ENCODE assay signal across 1 cellular context in genomic region chr14:100445436-100446088, GRCh38.
TF ChIP-seq lines count a peak whose summit lies in the region.

No MANE protein-coding gene starts in this region.

TF ChIP-seq in GM23338, 12 proteins besides CTCF, POLR2A, EP300 and RAD21 (continued from another document):
- TF ChIP-seq ETS1 (IDR thresholded peaks at IDR 0.05) (no peak), JUNB (IDR thresholded peaks at IDR 0.05; ENCODE audit: unreplicated experiment) (no peak), EZH2phosphoT487 (IDR thresholded peaks at IDR 0.05; ENCODE audit: unreplicated experiment) (no peak)
- TF ChIP-seq, protein P1, sequence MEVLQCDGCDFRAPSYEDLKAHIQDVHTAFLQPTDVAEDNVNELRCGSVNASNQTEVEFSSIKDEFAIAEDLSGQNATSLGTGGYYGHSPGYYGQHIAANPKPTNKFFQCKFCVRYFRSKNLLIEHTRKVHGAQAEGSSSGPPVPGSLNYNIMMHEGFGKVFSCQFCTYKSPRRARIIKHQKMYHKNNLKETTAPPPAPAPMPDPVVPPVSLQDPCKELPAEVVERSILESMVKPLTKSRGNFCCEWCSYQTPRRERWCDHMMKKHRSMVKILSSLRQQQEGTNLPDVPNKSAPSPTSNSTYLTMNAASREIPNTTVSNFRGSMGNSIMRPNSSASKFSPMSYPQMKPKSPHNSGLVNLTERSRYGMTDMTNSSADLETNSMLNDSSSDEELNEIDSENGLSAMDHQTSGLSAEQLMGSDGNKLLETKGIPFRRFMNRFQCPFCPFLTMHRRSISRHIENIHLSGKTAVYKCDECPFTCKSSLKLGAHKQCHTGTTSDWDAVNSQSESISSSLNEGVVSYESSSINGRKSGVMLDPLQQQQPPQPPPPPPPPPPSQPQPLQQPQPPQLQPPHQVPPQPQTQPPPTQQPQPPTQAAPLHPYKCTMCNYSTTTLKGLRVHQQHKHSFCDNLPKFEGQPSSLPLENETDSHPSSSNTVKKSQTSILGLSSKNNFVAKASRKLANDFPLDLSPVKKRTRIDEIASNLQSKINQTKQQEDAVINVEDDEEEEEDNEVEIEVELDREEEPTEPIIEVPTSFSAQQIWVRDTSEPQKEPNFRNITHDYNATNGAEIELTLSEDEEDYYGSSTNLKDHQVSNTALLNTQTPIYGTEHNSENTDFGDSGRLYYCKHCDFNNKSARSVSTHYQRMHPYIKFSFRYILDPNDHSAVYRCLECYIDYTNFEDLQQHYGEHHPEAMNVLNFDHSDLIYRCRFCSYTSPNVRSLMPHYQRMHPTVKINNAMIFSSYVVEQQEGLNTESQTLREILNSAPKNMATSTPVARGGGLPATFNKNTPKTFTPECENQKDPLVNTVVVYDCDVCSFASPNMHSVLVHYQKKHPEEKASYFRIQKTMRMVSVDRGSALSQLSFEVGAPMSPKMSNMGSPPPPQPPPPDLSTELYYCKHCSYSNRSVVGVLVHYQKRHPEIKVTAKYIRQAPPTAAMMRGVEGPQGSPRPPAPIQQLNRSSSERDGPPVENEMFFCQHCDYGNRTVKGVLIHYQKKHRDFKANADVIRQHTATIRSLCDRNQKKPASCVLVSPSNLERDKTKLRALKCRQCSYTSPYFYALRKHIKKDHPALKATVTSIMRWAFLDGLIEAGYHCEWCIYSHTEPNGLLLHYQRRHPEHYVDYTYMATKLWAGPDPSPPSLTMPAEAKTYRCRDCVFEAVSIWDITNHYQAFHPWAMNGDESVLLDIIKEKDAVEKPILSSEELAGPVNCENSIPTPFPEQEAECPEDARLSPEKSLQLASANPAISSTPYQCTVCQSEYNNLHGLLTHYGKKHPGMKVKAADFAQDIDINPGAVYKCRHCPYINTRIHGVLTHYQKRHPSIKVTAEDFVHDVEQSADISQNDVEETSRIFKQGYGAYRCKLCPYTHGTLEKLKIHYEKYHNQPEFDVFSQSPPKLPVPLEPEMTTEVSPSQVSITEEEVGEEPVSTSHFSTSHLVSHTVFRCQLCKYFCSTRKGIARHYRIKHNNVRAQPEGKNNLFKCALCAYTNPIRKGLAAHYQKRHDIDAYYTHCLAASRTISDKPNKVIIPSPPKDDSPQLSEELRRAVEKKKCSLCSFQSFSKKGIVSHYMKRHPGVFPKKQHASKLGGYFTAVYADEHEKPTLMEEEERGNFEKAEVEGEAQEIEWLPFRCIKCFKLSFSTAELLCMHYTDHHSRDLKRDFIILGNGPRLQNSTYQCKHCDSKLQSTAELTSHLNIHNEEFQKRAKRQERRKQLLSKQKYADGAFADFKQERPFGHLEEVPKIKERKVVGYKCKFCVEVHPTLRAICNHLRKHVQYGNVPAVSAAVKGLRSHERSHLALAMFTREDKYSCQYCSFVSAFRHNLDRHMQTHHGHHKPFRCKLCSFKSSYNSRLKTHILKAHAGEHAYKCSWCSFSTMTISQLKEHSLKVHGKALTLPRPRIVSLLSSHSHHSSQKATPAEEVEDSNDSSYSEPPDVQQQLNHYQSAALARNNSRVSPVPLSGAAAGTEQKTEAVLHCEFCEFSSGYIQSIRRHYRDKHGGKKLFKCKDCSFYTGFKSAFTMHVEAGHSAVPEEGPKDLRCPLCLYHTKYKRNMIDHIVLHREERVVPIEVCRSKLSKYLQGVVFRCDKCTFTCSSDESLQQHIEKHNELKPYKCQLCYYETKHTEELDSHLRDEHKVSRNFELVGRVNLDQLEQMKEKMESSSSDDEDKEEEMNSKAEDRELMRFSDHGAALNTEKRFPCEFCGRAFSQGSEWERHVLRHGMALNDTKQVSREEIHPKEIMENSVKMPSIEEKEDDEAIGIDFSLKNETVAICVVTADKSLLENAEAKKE (CRISPR knock-in tag; IDR thresholded peaks at IDR 0.05) = no peak
